ENCODE assay signal across 8 cellular contexts in genomic region chr16:19115148-19116021, GRCh38. TPM values are rescaled to one million over a fixed set of nuclear protein-coding genes. Genes with fewer than 3 reads are reported as not detected.
DNase-seq lines count a peak whose midpoint lies in the region; ATAC-seq, FAIRE-seq and TF ChIP-seq lines count a peak whose summit lies in the region.

No MANE protein-coding gene starts in this region.

- H2AFZ ChIP-seq in HCT116 (ENCODE audit: low read depth, low read length, poor library complexity, severe bottlenecking) (no peak overlapping the region), keratinocyte (ENCODE audit: control insufficient read depth, low read length) (no peak overlapping the region)

- H3K9ac ChIP-seq in HCT116 (ENCODE audit: low read length) (peak overlapping the region; percentile 93), keratinocyte (ENCODE audit: control insufficient read depth, extremely low read depth, insufficient read depth, low read length) (peak overlapping the region; percentile 71)

- no peaks in the 10 kb centered on the region for H3K9me2 ChIP-seq in HCT116 (ENCODE audit: insufficient read depth)

- peaks cover 75% of the 10 kb centered on the region for H3K79me2 ChIP-seq in HCT116 (ENCODE audit: insufficient read depth, low read length)
- peaks cover 5% of the 10 kb centered on the region for H3K79me2 ChIP-seq in keratinocyte (ENCODE audit: control insufficient read depth, insufficient read depth, low read length)

- peaks cover 28% of the 10 kb centered on the region for H3K4me1 Mint-ChIP-seq in brain

- H3K9me1 ChIP-seq in keratinocyte (ENCODE audit: control insufficient read depth, extremely low read depth, insufficient read depth, low read length): no peaks in the 10 kb centered on the region

- CTCF ChIA-PET in HCT116 (lab: Charles Lee): interaction anchor here (0.7 to 2.5 kb wide), 7 partner anchors 8 to 64 kb away, joined by 3 to 9 read pairs (median 5); no protein-coding TSS in a partner anchor

- H3K36me3 Mint-ChIP-seq in brain: peaks cover 5% of the 10 kb centered on the region

- TF ChIP-seq POLR2A in HCT116 (IDR thresholded peaks at IDR 0.05; ENCODE audit: borderline replicate concordance, extremely low read depth, insufficient read depth, insufficient read length) (no peak), spleen (IDR thresholded peaks at IDR 0.05) (no peak)

- dilution Hi-C loops in keratinocyte (cut with MboI; ENCODE audit: extremely low pct_ligation_motif_present, low sequenced_read_pairs): no loop called here

- no peak overlapping the region for H3K27ac Mint-ChIP-seq in brain

- 91 to 95% (median 94%) methylated on average over 24 to 50 of the region's 50 CpGs for WGBS in spleen, 5 donors

- peak; percentile 44 to 69 (median 53); a peak in 5 of 6 replicates for TF ChIP-seq CTCF in HCT116 (IDR thresholded peaks at IDR 0.05 in 2 of 3, conservative IDR thresholded peaks at IDR 0.05 in 1 of 3; ENCODE audit: borderline replicate concordance in 1 of 3, insufficient read depth in 1 of 3, low read depth in 2 of 3, low read length in 2 of 3)
- TF ChIP-seq CTCF in brain (conservative IDR thresholded peaks at IDR 0.05): no peak
- TF ChIP-seq CTCF in keratinocyte (optimal IDR thresholded peaks at IDR 0.05 in 1 of 3, IDR thresholded peaks at IDR 0.05 in 1 of 3, conservative IDR thresholded peaks at IDR 0.05 in 1 of 3; ENCODE audit: extremely low read depth in 1 of 3, insufficient read depth in 2 of 3, low read length in 3 of 3): peak in 2 of 3 experiments; percentile 7 to 68
- TF ChIP-seq CTCF in spleen (IDR thresholded peaks at IDR 0.05 in 8 of 11, conservative IDR thresholded peaks at IDR 0.05 in 3 of 11): no peak

- peaks cover 30% of the 10 kb centered on the region for H3K27me3 Mint-ChIP-seq in brain

- no peak for FAIRE-seq in keratinocyte (lab: Jason Lieb, UNC)

- peak overlapping the region; percentile 99 for H3K4me2 ChIP-seq in HCT116 (ENCODE audit: low read length)
- peak overlapping the region; percentile 78 for H3K4me2 ChIP-seq in keratinocyte (ENCODE audit: control insufficient read depth, extremely low read depth, insufficient read depth, low read depth, low read length)

- H3K4me3 ChIP-seq in HCT116 (replicated peaks in 1 of 2; ENCODE audit: low read depth in 1 of 2, low read length in 2 of 2) (peak overlapping the region; percentile 59 to 74), keratinocyte (ENCODE audit: control insufficient read depth in 2 of 3, extremely low read depth in 1 of 3, insufficient read depth in 2 of 3, low read depth in 1 of 3, low read length in 3 of 3) (peak overlapping the region; percentile 33 to 65 (median 34)), spleen (peak overlapping the region in 7 of 8 donors; percentile 37 to 80 (median 60))

- peak; percentile 27; the same call in 1 of the 2 replicates for TF ChIP-seq RAD21 in HCT116 (IDR thresholded peaks at IDR 0.05; ENCODE audit: low read depth)

- in situ Hi-C loops in G401 (cut with HindIII; ENCODE audit: low sequenced_read_pairs): loop anchor here (5.0 kb wide), 1 partner anchor 143 kb away; no protein-coding TSS in a partner anchor

- H3K4me1 ChIP-seq in HCT116 (ENCODE audit: control insufficient read depth in 1 of 2, insufficient read depth in 2 of 2, low read length in 2 of 2) (peaks cover 58 to 87% of the 10 kb centered on the region in 2 experiments), keratinocyte (ENCODE audit: control insufficient read depth, extremely low read depth, insufficient read depth, low read length) (peaks cover 51% of the 10 kb centered on the region), spleen (peaks cover 26 to 80% (median 68%) of the 10 kb centered on the region in 6 donors)

- ATAC-seq in HCT116 (peak; percentile 47), GM18498 (IDR thresholded peaks at IDR 0.05; ENCODE audit: unreplicated experiment) (no peak), HG02642 (IDR thresholded peaks at IDR 0.05; ENCODE audit: poor library complexity, unreplicated experiment) (no peak)

- H3K9me3 ChIP-seq in HCT116 (ENCODE audit: control insufficient read depth in 1 of 2, insufficient read depth in 1 of 2, low read depth in 1 of 2, low read length in 2 of 2) (no peaks in the 10 kb centered on the region), keratinocyte (ENCODE audit: control insufficient read depth, low read depth, low read length) (no peaks in the 10 kb centered on the region), spleen (no peaks in the 10 kb centered on the region)

- peak overlapping the region in 4 of 5 experiments; percentile 6 to 72 (median 62) for H3K4me3 Mint-ChIP-seq in brain

- POLR2A ChIA-PET in HCT116 (lab: Charles Lee): interaction anchor here (1.5 to 2.9 kb wide), 2 partner anchors 21 to 30 kb away, joined by 5 to 17 read pairs; no protein-coding TSS in a partner anchor

- RAD21 ChIA-PET in HCT116 (lab: Charles Lee; ENCODE audit: low non-redundant PET in 1 of 2, low total read pairs in 2 of 2, uncharacterized antibody in 2 of 2, unreplicated experiment in 2 of 2): no interaction called here

- DNase-seq in HCT116 (ENCODE audit: low read depth, low spot score) (no peak), keratinocyte (ENCODE audit: low read depth, low spot score) (no peak), spleen (no peak), RKO (ENCODE audit: low spot score) (no peak), G401 (ENCODE audit: low spot score) (no peak)

- no peaks in the 10 kb centered on the region for H3K27me3 ChIP-seq in HCT116 (ENCODE audit: insufficient read depth, low read length)
- no peaks in the 10 kb centered on the region for H3K27me3 ChIP-seq in keratinocyte (ENCODE audit: control insufficient read depth, extremely low read depth, insufficient read depth, low read length)
- H3K27me3 ChIP-seq in spleen (replicated peaks in 1 of 7): peaks cover 0 to 29% (median 6%) of the 10 kb centered on the region in 7 donors

- intact Hi-C loops in HCT116 (cut with micrococcal nuclease): loop anchor here (2.0 kb wide), 1 partner anchor 21 kb away; no protein-coding TSS in a partner anchor
- intact Hi-C loops in spleen (cut with DNase I; ENCODE audit: low total_unique reads): no loop called here

- H3K27ac ChIP-seq in HCT116 (ENCODE audit: low read depth, low read length) (peak overlapping the region; percentile 99), keratinocyte (ENCODE audit: control insufficient read depth, insufficient read depth, low read length) (no peak overlapping the region), spleen (peak overlapping the region in 6 of 8 donors; percentile 83 to 92 (median 90))

- H4K20me1 ChIP-seq in HCT116 (ENCODE audit: insufficient read depth) (no peaks in the 10 kb centered on the region), keratinocyte (ENCODE audit: control insufficient read depth, extremely low read depth, insufficient read depth, low read length) (no peaks in the 10 kb centered on the region)

- H3K9me3 Mint-ChIP-seq in brain: no peaks in the 10 kb centered on the region

- H3K36me3 ChIP-seq in HCT116 (ENCODE audit: control insufficient read depth in 1 of 2, insufficient read depth in 2 of 2, low read length in 2 of 2) (peaks cover 4 to 13% of the 10 kb centered on the region in 2 experiments; a peak in 3 of 4 replicates), keratinocyte (ENCODE audit: control insufficient read depth in 2 of 2, extremely low read depth in 1 of 2, insufficient read depth in 2 of 2, low read length in 2 of 2) (no peaks in the 10 kb centered on the region), spleen (peaks cover 0 to 13% (median 3%) of the 10 kb centered on the region in 6 donors)

- BruUV-seq in HCT116 (replicated peaks; lab: Mats Ljungman, UMichigan): no TSS peak

RNA-seq across cellular contexts. Expression of gene ITPRIPL2, which starts 1.6 kb away (rescaled TPM):
- total RNA-seq in HCT116 (2021; ENCODE audit: unreplicated experiment) (67.9 TPM), spleen (10 to 100 TPM; 19.1 to 41.5 (median 32.7) TPM)
- 22.8 and 25.2 TPM in 2 replicates for polyA plus RNA-seq in HCT116 (2012)
- polyA plus RNA-seq in brain (ENCODE audit: insufficient read depth, low read depth, low replicate concordance) (2.2 TPM), keratinocyte (4.9 to 6.6 TPM (median 5.9 TPM) in 3 replicates), spleen (1 to 10 TPM; 2.2 to 3.7 (median 2.5) TPM)
- polyA plus RNA-seq in keratinocyte (2011; ENCODE audit: low read depth): 0.82 TPM
- 4.1 and 6.0 TPM in 2 replicates for polyA plus RNA-seq in keratinocyte (2011; cell fraction: cytosol; rRNA removed)
- polyA plus RNA-seq in keratinocyte (2011; cell fraction: nucleus; rRNA removed): 12.5 and 14.1 TPM in 2 replicates
- polyA plus RNA-seq in keratinocyte (2012; ENCODE audit: low replicate concordance): 1.7 and 7.6 TPM in 2 replicates
- 5.4 to 7.6 TPM (median 5.7 TPM) in 3 replicates for polyA minus RNA-seq in keratinocyte
- 16.3 TPM for polyA minus RNA-seq in keratinocyte (2011; cell fraction: cytosol; rRNA and poly(A)+ RNA removed)
- 18.9 and 23.2 TPM in 2 replicates for polyA minus RNA-seq in keratinocyte (2011; cell fraction: nucleus; rRNA and poly(A)+ RNA removed)
- 17.8 and 26.0 TPM in 2 replicates for total RNA-seq in G401 (2014; rRNA removed; shearing (Covaris generic))

RNA-seq across cellular contexts. Expression of gene COQ7, which starts 48.0 kb away (rescaled TPM):
- total RNA-seq in HCT116 (2021; ENCODE audit: unreplicated experiment) (26.6 TPM), spleen (10 to 100 TPM; 11.7 to 23.4 (median 18.7) TPM)
- 26.0 and 30.9 TPM in 2 replicates for polyA plus RNA-seq in HCT116 (2012)
- polyA plus RNA-seq in brain (ENCODE audit: insufficient read depth, low read depth, low replicate concordance) (24.8 TPM), keratinocyte (8.0 to 11.0 TPM (median 11.0 TPM) in 3 replicates), spleen (10 to 100 TPM in 1 of 3 donors, 1 to 10 TPM in 2; 6.6 to 10.9 (median 9.6) TPM)
- polyA plus RNA-seq in keratinocyte (2011; ENCODE audit: low read depth): 12.0 TPM
- 6.4 and 10.2 TPM in 2 replicates for polyA plus RNA-seq in keratinocyte (2011; cell fraction: cytosol; rRNA removed)
- 8.8 and 10.4 TPM in 2 replicates for polyA plus RNA-seq in keratinocyte (2011; cell fraction: nucleus; rRNA removed)
- 6.5 and 10.4 TPM in 2 replicates for polyA plus RNA-seq in keratinocyte (2012; ENCODE audit: low replicate concordance)
- polyA minus RNA-seq in keratinocyte: 3.6 to 11.5 TPM (median 10.5 TPM) in 3 replicates
- polyA minus RNA-seq in keratinocyte (2011; cell fraction: cytosol; rRNA and poly(A)+ RNA removed): 6.9 TPM
- polyA minus RNA-seq in keratinocyte (2011; cell fraction: nucleus; rRNA and poly(A)+ RNA removed): 2.1 and 4.6 TPM in 2 replicates
- total RNA-seq in G401 (2014; rRNA removed; shearing (Covaris generic)): 16.6 and 24.0 TPM in 2 replicates

RNA-seq across cellular contexts. Expression of gene SYT17, which starts 52.7 kb away (rescaled TPM):
- total RNA-seq in HCT116 (2021; ENCODE audit: unreplicated experiment) (10.3 TPM), spleen (1 to 10 TPM; 1.2 to 3.7 (median 1.6) TPM)
- 10.5 and 12.9 TPM in 2 replicates for polyA plus RNA-seq in HCT116 (2012)
- polyA plus RNA-seq in brain (ENCODE audit: insufficient read depth, low read depth, low replicate concordance) (8.2 TPM), keratinocyte (0.04 to 0.23 TPM in 2 of 3 replicates, not detected in the other), spleen (1 to 10 TPM; 1.5 to 3.2 (median 2.9) TPM)
- not detected for polyA plus RNA-seq in keratinocyte (2011; ENCODE audit: low read depth)
- 0.03 and 0.09 TPM in 2 replicates for polyA plus RNA-seq in keratinocyte (2011; cell fraction: cytosol; rRNA removed)
- polyA plus RNA-seq in keratinocyte (2011; cell fraction: nucleus; rRNA removed): 0.19 and 0.23 TPM in 2 replicates
- not detected in 2 replicates for polyA plus RNA-seq in keratinocyte (2012; ENCODE audit: low replicate concordance)
- polyA minus RNA-seq in keratinocyte: 0.10 TPM in 1 of 3 replicates, not detected in the others
- not detected for polyA minus RNA-seq in keratinocyte (2011; cell fraction: cytosol; rRNA and poly(A)+ RNA removed)
- polyA minus RNA-seq in keratinocyte (2011; cell fraction: nucleus; rRNA and poly(A)+ RNA removed): not detected in 2 replicates
- 0.12 TPM in 1 of 2 replicates, not detected in the other for total RNA-seq in G401 (2014; rRNA removed; shearing (Covaris generic))

Comparison
In these comparisons a context has a peak if more than half of its experiments do, and no peak if none do; other contexts are left out.
1. CTCF ChIP-seq: peak in HCT116 (3 of 3) and keratinocyte (2 of 3); none in brain (0 of 2) and spleen (0 of 11).
2. Peak in every context shown above with its lines, with median percentiles within 50 percentile points of each other: H3K4me3 ChIP-seq.